2 cellular contexts compared by ENCODE assay signal in the genomic region with DNA sequence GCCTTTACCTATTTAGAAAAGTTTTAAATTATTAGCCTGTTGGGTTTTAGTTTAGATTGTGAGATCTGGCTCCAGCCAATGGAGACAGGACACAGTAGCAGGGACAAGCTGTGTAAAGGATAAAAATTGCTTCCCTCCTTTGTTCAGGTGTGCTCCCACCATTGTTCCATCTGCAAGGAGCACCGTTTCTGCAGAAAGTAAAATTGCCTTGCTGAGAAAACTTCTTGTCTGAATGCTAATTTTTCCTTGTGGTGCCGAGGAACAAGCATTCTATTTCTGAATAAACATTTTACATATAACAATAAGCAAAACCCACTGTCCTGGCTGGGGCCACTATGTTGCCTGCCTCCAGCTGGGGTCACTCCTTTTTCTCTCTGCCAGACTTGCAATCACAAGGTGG.
TF ChIP-seq lines count a peak whose summit lies in the region.

No MANE protein-coding gene starts in this region.

TF ChIP-seq in HEK293, 187 proteins besides CTCF, POLR2A, EP300 and RAD21:
- TF ChIP-seq SETDB1 (IDR thresholded peaks at IDR 0.05; ENCODE audit: insufficient read length, low read length) (peak; percentile 97), ZNF549 (tag by site-specific recombination; IDR thresholded peaks at IDR 0.05) (no peak), PRDM4 (tag by site-specific recombination; IDR thresholded peaks at IDR 0.05) (no peak)

TF ChIP-seq in K562, 482 proteins besides CTCF, POLR2A, EP300 and RAD21:
- TF ChIP-seq TRIM28 (IDR thresholded peaks at IDR 0.05) (peak; percentile 87), CBX3 (IDR thresholded peaks at IDR 0.05; ENCODE audit: borderline replicate concordance in 1 of 2, low read length in 2 of 2) (peak in 1 of 2 experiments; percentile 98; a peak in 2 of 3 replicates), CBX5 (IDR thresholded peaks at IDR 0.05; ENCODE audit: borderline replicate concordance, low read depth) (peak; percentile 82; the same call in 1 of the 2 replicates), ATF1 (CRISPR knock-in tag; IDR thresholded peaks at IDR 0.05) (no peak), ATF1 (tag; IDR thresholded peaks at IDR 0.05) (no peak), ZNF449 (CRISPR knock-in tag; IDR thresholded peaks at IDR 0.05) (no peak)
- TF ChIP-seq, protein P1, sequence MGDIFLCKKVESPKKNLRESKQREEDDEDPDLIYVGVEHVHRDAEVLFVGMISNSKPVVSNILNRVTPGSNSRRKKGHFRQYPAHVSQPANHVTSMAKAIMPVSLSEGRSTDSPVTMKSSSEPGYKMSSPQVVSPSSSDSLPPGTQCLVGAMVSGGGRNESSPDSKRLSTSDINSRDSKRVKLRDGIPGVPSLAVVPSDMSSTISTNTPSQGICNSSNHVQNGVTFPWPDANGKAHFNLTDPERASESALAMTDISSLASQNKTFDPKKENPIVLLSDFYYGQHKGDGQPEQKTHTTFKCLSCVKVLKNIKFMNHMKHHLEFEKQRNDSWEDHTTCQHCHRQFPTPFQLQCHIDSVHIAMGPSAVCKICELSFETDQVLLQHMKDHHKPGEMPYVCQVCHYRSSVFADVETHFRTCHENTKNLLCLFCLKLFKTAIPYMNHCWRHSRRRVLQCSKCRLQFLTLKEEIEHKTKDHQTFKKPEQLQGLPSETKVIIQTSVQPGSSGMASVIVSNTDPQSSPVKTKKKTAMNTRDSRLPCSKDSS (IDR thresholded peaks at IDR 0.05; ENCODE audit: low read depth, partially characterized antibody) = peak; percentile 93
